ENCODE assay signal across 1 cellular context in genomic region chr22:39997421-39997820, GRCh38.
TF ChIP-seq lines count a peak whose summit lies in the region.

No MANE protein-coding gene starts in this region.

TF ChIP-seq in SK-N-SH, 30 proteins besides CTCF, POLR2A, EP300 and RAD21 (continued from another document):
- TF ChIP-seq MXI1 (IDR thresholded peaks at IDR 0.05; ENCODE audit: low read depth, low read length) (no peak), GABPA (IDR thresholded peaks at IDR 0.05; ENCODE audit: low read depth) (no peak), MEF2A (IDR thresholded peaks at IDR 0.05; ENCODE audit: borderline replicate concordance, low read depth) (no peak), TAF1 (IDR thresholded peaks at IDR 0.05; ENCODE audit: borderline replicate concordance, low read depth, low read length) (no peak), TEAD4 (IDR thresholded peaks at IDR 0.05; ENCODE audit: borderline replicate concordance, insufficient read depth) (no peak), IRF3 (IDR thresholded peaks at IDR 0.05; ENCODE audit: low read depth, low read length) (no peak), ZBTB33 (IDR thresholded peaks at IDR 0.05; ENCODE audit: borderline replicate concordance, low read depth) (no peak)
- TF ChIP-seq, protein P1, sequence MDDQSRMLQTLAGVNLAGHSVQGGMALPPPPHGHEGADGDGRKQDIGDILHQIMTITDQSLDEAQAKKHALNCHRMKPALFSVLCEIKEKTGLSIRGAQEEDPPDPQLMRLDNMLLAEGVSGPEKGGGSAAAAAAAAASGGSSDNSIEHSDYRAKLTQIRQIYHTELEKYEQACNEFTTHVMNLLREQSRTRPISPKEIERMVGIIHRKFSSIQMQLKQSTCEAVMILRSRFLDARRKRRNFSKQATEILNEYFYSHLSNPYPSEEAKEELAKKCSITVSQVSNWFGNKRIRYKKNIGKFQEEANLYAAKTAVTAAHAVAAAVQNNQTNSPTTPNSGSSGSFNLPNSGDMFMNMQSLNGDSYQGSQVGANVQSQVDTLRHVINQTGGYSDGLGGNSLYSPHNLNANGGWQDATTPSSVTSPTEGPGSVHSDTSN (IDR thresholded peaks at IDR 0.05): no peak
TF ChIP-seq in SK-N-SH: peak in this region for 0.
